13 cellular contexts compared by ENCODE assay signal in genomic region chr17:41635121-41636097, GRCh38. TPM values are rescaled to one million over a fixed set of nuclear protein-coding genes. Genes with fewer than 3 reads are reported as not detected.
DNase-seq lines count a peak whose midpoint lies in the region; ATAC-seq and TF ChIP-seq lines count a peak whose summit lies in the region.
"Had no signal": no experiment of that assay in that cellular context is flagged by ENCODE, and none has a peak within 500 bp of the region (broad histone marks: within the 10 kb centered on the region; RNA-seq: fewer than 3 reads in every experiment).

No MANE protein-coding gene starts in this region.

- H2BK120ac ChIP-seq in neuronal stem cell (ENCODE audit: low read depth, low read length) = no peak overlapping the region

- peaks cover 9% of the 10 kb centered on the region for H3K79me1 ChIP-seq in neuronal stem cell (ENCODE audit: low read depth, low read length)

- H3K9me3 ChIP-seq in RWPE2 (ENCODE audit: severe bottlenecking) (no peaks in the 10 kb centered on the region), neuronal stem cell (replicated peaks in 1 of 2; ENCODE audit: control insufficient read depth in 2 of 2, insufficient read depth in 1 of 2, low read depth in 1 of 2, low read length in 2 of 2) (peaks cover 0 to 9% of the 10 kb centered on the region in 2 donors)
- H3K9me3 ChIP-seq: lower lobe of right lung had no signal

- H3K4me1 Mint-ChIP-seq in glutamatergic neuron (ENCODE audit: low read depth, unreplicated experiment) = no peaks in the 10 kb centered on the region
- H3K4me1 Mint-ChIP-seq: CD4-positive, CD25-positive, alpha-beta regulatory T cell had no signal

- H3K27me3 Mint-ChIP-seq in glutamatergic neuron (ENCODE audit: unreplicated experiment) = peaks cover 6% of the 10 kb centered on the region
- H3K27me3 Mint-ChIP-seq: CD4-positive, CD25-positive, alpha-beta regulatory T cell had no signal

- no peak overlapping the region for H2BK12ac ChIP-seq in neuronal stem cell (ENCODE audit: low read length)

- no peak overlapping the region for H3K4ac ChIP-seq in neuronal stem cell (ENCODE audit: low read length)

- peak overlapping the region; percentile 33 for H3K18ac ChIP-seq in neuronal stem cell (ENCODE audit: low read length)

- no peak overlapping the region for H3K4me2 ChIP-seq in neuronal stem cell (ENCODE audit: insufficient read depth, low read length, poor library complexity, severe bottlenecking)

- no peak overlapping the region for H3K4me3 Mint-ChIP-seq in glutamatergic neuron (ENCODE audit: unreplicated experiment)
- H3K4me3 Mint-ChIP-seq: CD4-positive, CD25-positive, alpha-beta regulatory T cell had no signal

- H3K23ac ChIP-seq in neuronal stem cell (ENCODE audit: low read depth, low read length, poor library complexity) = no peak overlapping the region

- ATAC-seq in RWPE2 (ENCODE audit: low read depth) = peak; percentile 19; the same call in 1 of the 3 replicates
- ATAC-seq in GM18517 (IDR thresholded peaks at IDR 0.05; ENCODE audit: unreplicated experiment) = no peak
- ATAC-seq in HG03460 (IDR thresholded peaks at IDR 0.05; ENCODE audit: unreplicated experiment) = no peak
- ATAC-seq: lower lobe of right lung had no signal

- peak; percentile 93 for DNase-seq in D341Med (ENCODE audit: low spot score)
- DNase-seq in RWPE2 (ENCODE audit: low spot score) = no peak
- no peak for DNase-seq in glutamatergic neuron
- no peak for DNase-seq in neuronal stem cell (ENCODE audit: low spot score)
- no peak for DNase-seq in foreskin melanocyte
- DNase-seq in HPDE6-E6E7 (ENCODE audit: extremely low spot score) = no peak
- DNase-seq: activated CD8-positive, alpha-beta memory T cell treated with anti-CD3 and anti-CD28 coated beads, Interleukin-2, amount 50 U/mL, for 4 hours; CD4-positive, CD25-positive, alpha-beta regulatory T cell; lower lobe of right lung; NK-92 treated with Interleukin-12 subunit alpha and Interleukin-12 subunit beta, amount 100 ng/mL, for 24 hours; T-helper 9 cell had no signal

- peak overlapping the region; percentile 21 for H3K9ac ChIP-seq in neuronal stem cell (ENCODE audit: low read depth, low read length, poor library complexity)

- peak overlapping the region; percentile 34 for H3K27ac Mint-ChIP-seq in glutamatergic neuron (ENCODE audit: unreplicated experiment)

- H3K36me3 ChIP-seq in RWPE2 (ENCODE audit: low read depth) (no peaks in the 10 kb centered on the region), neuronal stem cell (replicated peaks in 1 of 2; ENCODE audit: control insufficient read depth in 2 of 2, insufficient read depth in 2 of 2, low read length in 2 of 2) (peaks cover 0 to 5% of the 10 kb centered on the region in 2 donors)
- H3K36me3 ChIP-seq: lower lobe of right lung had no signal

- H3K4me1 ChIP-seq in RWPE2 (ENCODE audit: insufficient read depth, poor library complexity, severe bottlenecking) (no peaks in the 10 kb centered on the region), neuronal stem cell (ENCODE audit: control insufficient read depth in 2 of 2, insufficient read depth in 1 of 2, low read depth in 1 of 2, low read length in 2 of 2) (peaks cover 0 to 9% of the 10 kb centered on the region in 2 donors)
- H3K4me1 ChIP-seq: lower lobe of right lung had no signal

- H3K9me3 Mint-ChIP-seq in glutamatergic neuron (ENCODE audit: unreplicated experiment) = peaks cover 2% of the 10 kb centered on the region
- H3K9me3 Mint-ChIP-seq: CD4-positive, CD25-positive, alpha-beta regulatory T cell had no signal

- H2AFZ ChIP-seq in neuronal stem cell (ENCODE audit: low read length) = peak overlapping the region; percentile 46

- no peak overlapping the region for H4K8ac ChIP-seq in neuronal stem cell (ENCODE audit: low read depth, low read length)

- H3K27ac ChIP-seq in RWPE2 (ENCODE audit: poor library complexity, severe bottlenecking) = peak overlapping the region; percentile 26
- no peak overlapping the region for H3K27ac ChIP-seq in neuronal stem cell (replicated peaks; ENCODE audit: low read length)
- H3K27ac ChIP-seq: lower lobe of right lung had no signal

- H2BK15ac ChIP-seq in neuronal stem cell (ENCODE audit: low read length) = no peak overlapping the region

- WGBS in neuronal stem cell (ENCODE audit: extremely low coverage in 2 of 2, insufficient read length in 2 of 2, insufficient replicate concordance in 1 of 2), 2 donors = no CpG with 5 or more reads among the region's 28 CpGs

- no peak overlapping the region for H4K91ac ChIP-seq in neuronal stem cell (ENCODE audit: low read depth, low read length, poor library complexity)

- H2AK5ac ChIP-seq in neuronal stem cell (ENCODE audit: low read depth, low read length) = peak overlapping the region; percentile 71

- no peaks in the 10 kb centered on the region for H3K36me3 Mint-ChIP-seq in glutamatergic neuron (ENCODE audit: unreplicated experiment)
- H3K36me3 Mint-ChIP-seq: CD4-positive, CD25-positive, alpha-beta regulatory T cell had no signal

- no peak overlapping the region for H2BK5ac ChIP-seq in neuronal stem cell (ENCODE audit: low read length)

- no peak overlapping the region for H3K4me3 ChIP-seq in RWPE2 (ENCODE audit: severe bottlenecking)
- no peak overlapping the region for H3K4me3 ChIP-seq in neuronal stem cell (ENCODE audit: low read length in 2 of 2)
- H3K4me3 ChIP-seq: lower lobe of right lung had no signal

- TF ChIP-seq CTCF in RWPE2 (IDR thresholded peaks at IDR 0.05; ENCODE audit: poor library complexity, severe bottlenecking) (no peak), glutamatergic neuron (IDR thresholded peaks at IDR 0.05; ENCODE audit: partially characterized antibody, unreplicated experiment) (no peak)

- peak overlapping the region; percentile 21 for H3K14ac ChIP-seq in neuronal stem cell (ENCODE audit: low read length)

- H3K27me3 ChIP-seq in RWPE2 (ENCODE audit: insufficient read depth, poor library complexity, severe bottlenecking) = no peaks in the 10 kb centered on the region
- H3K27me3 ChIP-seq in neuronal stem cell (ENCODE audit: control insufficient read depth in 3 of 3, insufficient read depth in 3 of 3, low read depth in 1 of 3, low read length in 3 of 3) = peaks cover 0 to 7% (median 3%) of the 10 kb centered on the region in 3 experiments

RNA-seq across cellular contexts. Expression of gene KRT17, which starts 11.0 kb away (rescaled TPM):
- total RNA-seq in glutamatergic neuron (ENCODE audit: unreplicated experiment) = not detected
- 0.07 TPM for polyA plus RNA-seq in neuronal stem cell (2013, experiment 1 of 2)
- 0.03 TPM for polyA plus RNA-seq in neuronal stem cell (2013, experiment 2 of 2)
- total RNA-seq: CD4-positive, CD25-positive, alpha-beta regulatory T cell had no signal
- polyA plus RNA-seq: CD4-positive, CD25-positive, alpha-beta regulatory T cell had no signal

RNA-seq across cellular contexts. Expression of gene KRT16, which starts 22.8 kb away (rescaled TPM):
- total RNA-seq in glutamatergic neuron (ENCODE audit: unreplicated experiment) = not detected
- polyA plus RNA-seq in neuronal stem cell (2013, experiment 1 of 2) = not detected
- polyA plus RNA-seq in neuronal stem cell (2013, experiment 2 of 2) = 0.03 TPM
- total RNA-seq: CD4-positive, CD25-positive, alpha-beta regulatory T cell; lower lobe of right lung had no signal
- polyA plus RNA-seq: CD4-positive, CD25-positive, alpha-beta regulatory T cell had no signal

RNA-seq across cellular contexts. Expression of gene KRT14, which starts 48.7 kb away (rescaled TPM):
- total RNA-seq in glutamatergic neuron (ENCODE audit: unreplicated experiment) = not detected
- not detected for polyA plus RNA-seq in neuronal stem cell (2013, experiment 1 of 2)
- not detected for polyA plus RNA-seq in neuronal stem cell (2013, experiment 2 of 2)
- total RNA-seq: CD4-positive, CD25-positive, alpha-beta regulatory T cell; lower lobe of right lung had no signal
- polyA plus RNA-seq: CD4-positive, CD25-positive, alpha-beta regulatory T cell had no signal

RNA-seq across cellular contexts. Expression of gene EIF1, which starts 53.3 kb away (rescaled TPM):
- total RNA-seq in glutamatergic neuron (ENCODE audit: unreplicated experiment) = 1,088 TPM
- 353 TPM for polyA plus RNA-seq in neuronal stem cell (2013, experiment 1 of 2)
- 340 TPM for polyA plus RNA-seq in neuronal stem cell (2013, experiment 2 of 2)
